1 cellular context compared by ENCODE assay signal in genomic region chr20:63381781-63382431, GRCh38.
TF ChIP-seq lines count a peak whose summit lies in the region.

No MANE protein-coding gene starts in this region.

TF ChIP-seq in GM12878, 131 proteins besides CTCF, POLR2A, EP300 and RAD21 (continued from another document):
- TF ChIP-seq ZNF687 (IDR thresholded peaks at IDR 0.05) = no peak
- TF ChIP-seq SMC3 (IDR thresholded peaks at IDR 0.05; ENCODE audit: borderline replicate concordance, low read length) = peak; percentile 44
- TF ChIP-seq, protein P1, sequence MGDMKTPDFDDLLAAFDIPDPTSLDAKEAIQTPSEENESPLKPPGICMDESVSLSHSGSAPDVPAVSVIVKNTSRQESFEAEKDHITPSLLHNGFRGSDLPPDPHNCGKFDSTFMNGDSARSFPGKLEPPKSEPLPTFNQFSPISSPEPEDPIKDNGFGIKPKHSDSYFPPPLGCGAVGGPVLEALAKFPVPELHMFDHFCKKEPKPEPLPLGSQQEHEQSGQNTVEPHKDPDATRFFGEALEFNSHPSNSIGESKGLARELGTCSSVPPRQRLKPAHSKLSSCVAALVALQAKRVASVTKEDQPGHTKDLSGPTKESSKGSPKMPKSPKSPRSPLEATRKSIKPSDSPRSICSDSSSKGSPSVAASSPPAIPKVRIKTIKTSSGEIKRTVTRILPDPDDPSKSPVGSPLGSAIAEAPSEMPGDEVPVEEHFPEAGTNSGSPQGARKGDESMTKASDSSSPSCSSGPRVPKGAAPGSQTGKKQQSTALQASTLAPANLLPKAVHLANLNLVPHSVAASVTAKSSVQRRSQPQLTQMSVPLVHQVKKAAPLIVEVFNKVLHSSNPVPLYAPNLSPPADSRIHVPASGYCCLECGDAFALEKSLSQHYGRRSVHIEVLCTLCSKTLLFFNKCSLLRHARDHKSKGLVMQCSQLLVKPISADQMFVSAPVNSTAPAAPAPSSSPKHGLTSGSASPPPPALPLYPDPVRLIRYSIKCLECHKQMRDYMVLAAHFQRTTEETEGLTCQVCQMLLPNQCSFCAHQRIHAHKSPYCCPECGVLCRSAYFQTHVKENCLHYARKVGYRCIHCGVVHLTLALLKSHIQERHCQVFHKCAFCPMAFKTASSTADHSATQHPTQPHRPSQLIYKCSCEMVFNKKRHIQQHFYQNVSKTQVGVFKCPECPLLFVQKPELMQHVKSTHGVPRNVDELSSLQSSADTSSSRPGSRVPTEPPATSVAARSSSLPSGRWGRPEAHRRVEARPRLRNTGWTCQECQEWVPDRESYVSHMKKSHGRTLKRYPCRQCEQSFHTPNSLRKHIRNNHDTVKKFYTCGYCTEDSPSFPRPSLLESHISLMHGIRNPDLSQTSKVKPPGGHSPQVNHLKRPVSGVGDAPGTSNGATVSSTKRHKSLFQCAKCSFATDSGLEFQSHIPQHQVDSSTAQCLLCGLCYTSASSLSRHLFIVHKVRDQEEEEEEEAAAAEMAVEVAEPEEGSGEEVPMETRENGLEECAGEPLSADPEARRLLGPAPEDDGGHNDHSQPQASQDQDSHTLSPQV (IDR thresholded peaks at IDR 0.05) = no peak
- no peak for TF ChIP-seq POLR2AphosphoS5 (IDR thresholded peaks at IDR 0.05; ENCODE audit: low read length)
- TF ChIP-seq SMARCA5 (IDR thresholded peaks at IDR 0.05) = no peak
- TF ChIP-seq ZNF217 (IDR thresholded peaks at IDR 0.05) = no peak
- TF ChIP-seq STAT1 (conservative IDR thresholded peaks at IDR 0.05) = no peak
- no peak for TF ChIP-seq KLF5 (IDR thresholded peaks at IDR 0.05; ENCODE audit: partially characterized antibody)
TF ChIP-seq in GM12878: peak in this region for 2.
